In genomic region chr3:109994853-109995252, GRCh38 we compare ENCODE assay signal across 26 cellular contexts.
"Had no signal": no experiment of that assay in that cellular context is flagged by ENCODE, and none has a peak within 500 bp of the region (broad histone marks: within the 10 kb centered on the region; RNA-seq: fewer than 3 reads in every experiment).

No MANE protein-coding gene starts in this region.

- H3K9ac ChIP-seq: KMS-11 had no signal

- H3K27ac Mint-ChIP-seq: activated CD8-positive, alpha-beta T cell treated with anti-CD3 and anti-CD28 coated beads, Interleukin-2, amount 10 ng/mL, durations not matched to agents 7 days and 5 days; activated naive CD4-positive, alpha-beta T cell treated with anti-CD3 and anti-CD28 coated beads, Interleukin-2, amount 50 U/mL, for 72 hours; activated naive CD8-positive, alpha-beta T cell treated with anti-CD3 and anti-CD28 coated beads, Interleukin-2, amount 50 U/mL, for 24 hours; T-helper 1 cell treated with Interleukin-12 subunit alpha and Interleukin-12 subunit beta and Interleukin-4 antibody, amounts not matched to agents 30 μg/mL and 1 μg/mL, for 36 hours; WTC11 had no signal

- H3K36me3 ChIP-seq: ascending aorta, cardiac muscle cell had no signal

- H3K4me1 ChIP-seq: ascending aorta, body of pancreas had no signal

- H3K4me3 ChIP-seq: ascending aorta, body of pancreas, cardiac muscle cell, PC-9 had no signal

- H3K36me3 Mint-ChIP-seq: activated naive CD4-positive, alpha-beta T cell treated with anti-CD3 and anti-CD28 coated beads, Interleukin-2, amount 50 U/mL, for 72 hours had no signal

- ATAC-seq: activated CD8-positive, alpha-beta T cell treated with anti-CD3 and anti-CD28 coated beads, Interleukin-2, amount 10 ng/mL, durations not matched to agents 7 days and 5 days; activated naive CD4-positive, alpha-beta T cell treated with anti-CD3 and anti-CD28 coated beads, Interleukin-2, amount 50 U/mL, for 72 hours; activated naive CD8-positive, alpha-beta T cell treated with anti-CD3 and anti-CD28 coated beads, Interleukin-2, amount 50 U/mL, for 24 hours; body of pancreas; WTC11 had no signal

- H3K4me1 Mint-ChIP-seq: activated naive CD8-positive, alpha-beta T cell treated with anti-CD3 and anti-CD28 coated beads, Interleukin-2, amount 50 U/mL, for 24 hours; WTC11 had no signal

- H3K4me3 Mint-ChIP-seq: activated CD8-positive, alpha-beta T cell treated with anti-CD3 and anti-CD28 coated beads, Interleukin-2, amount 10 ng/mL, durations not matched to agents 7 days and 5 days; activated naive CD8-positive, alpha-beta T cell treated with anti-CD3 and anti-CD28 coated beads, Interleukin-2, amount 50 U/mL, for 24 hours; T-helper 1 cell treated with Interleukin-12 subunit alpha and Interleukin-12 subunit beta and Interleukin-4 antibody, amounts not matched to agents 30 μg/mL and 1 μg/mL, for 36 hours; WTC11 had no signal

- DNase-seq: activated CD4-positive, alpha-beta T cell treated with anti-CD3 and anti-CD28 coated beads for 48 hours; activated CD4-positive, alpha-beta T cell treated with anti-CD3 and anti-CD28 coated beads, Interleukin-2, amount 50 U/mL, for 4 hours; activated CD4-positive, CD25-positive, alpha-beta regulatory T cell treated with anti-CD3 and anti-CD28 coated beads, Interleukin-2, amount 50 U/mL, for 72 hours; activated CD8-positive, alpha-beta memory T cell treated with anti-CD3 and anti-CD28 coated beads, Interleukin-2, amount 50 U/mL, for 48 hours; activated CD8-positive, alpha-beta T cell treated with anti-CD3 and anti-CD28 coated beads, Interleukin-2, amount 10 ng/mL, durations not matched to agents 7 days and 5 days; activated naive CD4-positive, alpha-beta T cell treated with Interleukin-2 at 50 U/mL for 16 hours; activated naive CD8-positive, alpha-beta T cell treated with anti-CD3 and anti-CD28 coated beads, Interleukin-2, amount 50 U/mL, for 24 hours; activated T-cell treated with anti-CD3 and anti-CD28 coated beads, Interleukin-2, amount 50 U/mL, for 1 hour; amniotic stem cell; body of pancreas; MM.1S; NCI-H1105 treated with DMSO at 0.1 percent for 48 hours; NCI-H146; NCI-H1930; NCI-H2171; NCI-H2227 treated with DMSO at 0.1 percent for 48 hours; NCI-H446 treated with DMSO at 0.1 percent for 48 hours; NCI-H526 treated with DMSO at 0.1 percent for 48 hours; PC-9; SHP77 treated with DMSO at 0.1 percent for 48 hours had no signal

- H3K27ac ChIP-seq: ascending aorta, body of pancreas, cardiac muscle cell, KMS-11, PC-9 had no signal

- H3K27me3 ChIP-seq: ascending aorta, body of pancreas, cardiac muscle cell had no signal

- H3K9me3 ChIP-seq: ascending aorta, body of pancreas had no signal
